Comparison of ENCODE assay signal across 1 cellular context in genomic region chr19:4374451-4375163, GRCh38.
A peak's percentile ranks its signal among the peaks of the same experiment; 100 is the strongest.
TF ChIP-seq lines count a peak whose summit lies in the region.

No MANE protein-coding gene starts in this region.

TF ChIP-seq in HepG2, 621 proteins besides CTCF, POLR2A, EP300 and RAD21 (continued from another document and continues in another):
- 0 out of 2 replicates have a peak, but pooled peaks have one; percentile 18 for TF ChIP-seq TP53 (CRISPR knock-in tag; conservative IDR thresholded peaks at IDR 0.05)
- TF ChIP-seq ONECUT2 (CRISPR knock-in tag; IDR thresholded peaks at IDR 0.05), result no peak
- no peak for TF ChIP-seq KMT2A (CRISPR knock-in tag; IDR thresholded peaks at IDR 0.05)
- peak; percentile 40; the same call in 1 of the 2 replicates for TF ChIP-seq FOXP4 (CRISPR knock-in tag; IDR thresholded peaks at IDR 0.05)
- peak; percentile 87 for TF ChIP-seq ZBTB46 (CRISPR knock-in tag; IDR thresholded peaks at IDR 0.05; ENCODE audit: borderline replicate concordance)
- TF ChIP-seq FOXO1 (CRISPR knock-in tag; IDR thresholded peaks at IDR 0.05), result peak; percentile 44; the same call in 1 of the 2 replicates
- no peak; the same call in 1 of the 2 replicates for TF ChIP-seq ZNF639 (CRISPR knock-in tag; conservative IDR thresholded peaks at IDR 0.05)
- TF ChIP-seq ZNF883 (CRISPR knock-in tag; IDR thresholded peaks at IDR 0.05; ENCODE audit: not compliant biosample characterization), result peak; percentile 93
- TF ChIP-seq ESRRA (CRISPR knock-in tag; IDR thresholded peaks at IDR 0.05; ENCODE audit: low read depth), result peak; percentile 54
- TF ChIP-seq RAD51 (IDR thresholded peaks at IDR 0.05; ENCODE audit: borderline replicate concordance), result no peak
- TF ChIP-seq CAMTA2 (CRISPR knock-in tag; IDR thresholded peaks at IDR 0.05; ENCODE audit: borderline replicate concordance), result no peak
- peak; percentile 68 for TF ChIP-seq XRCC5 (optimal IDR thresholded peaks at IDR 0.05; ENCODE audit: low read length)
- TF ChIP-seq CEBPB (IDR thresholded peaks at IDR 0.05; ENCODE audit: borderline replicate concordance, low read depth, low read length), result peak; percentile 29; the same call in 1 of the 2 replicates
- TF ChIP-seq MYPOP (CRISPR knock-in tag; IDR thresholded peaks at IDR 0.05), result 0 out of 2 replicates have a peak, but pooled peaks have one; percentile 32
- peak; percentile 58; the same call in 1 of the 2 replicates for TF ChIP-seq ZNF280B (CRISPR knock-in tag; IDR thresholded peaks at IDR 0.05; ENCODE audit: borderline replicate concordance)
- TF ChIP-seq UBTF (CRISPR knock-in tag; IDR thresholded peaks at IDR 0.05), result peak; percentile 92
- TF ChIP-seq SIN3A (IDR thresholded peaks at IDR 0.05; ENCODE audit: borderline replicate concordance, low read depth, low read length), result peak; percentile 77; the same call in 1 of the 2 replicates
- peak; percentile 90 for TF ChIP-seq GATAD2A (CRISPR knock-in tag; IDR thresholded peaks at IDR 0.05)
- TF ChIP-seq GABPB1 (CRISPR knock-in tag; IDR thresholded peaks at IDR 0.05), result peak; percentile 85
- 0 out of 2 replicates have a peak, but pooled peaks have one; percentile 24 for TF ChIP-seq RFX3 (CRISPR knock-in tag; IDR thresholded peaks at IDR 0.05)
- no peak for TF ChIP-seq FOXO4 (CRISPR knock-in tag; conservative IDR thresholded peaks at IDR 0.05)
- no peak for TF ChIP-seq ZNF569 (CRISPR knock-in tag; IDR thresholded peaks at IDR 0.05; ENCODE audit: borderline replicate concordance)
- TF ChIP-seq CBFB (CRISPR knock-in tag; IDR thresholded peaks at IDR 0.05), result 0 out of 2 replicates have a peak, but pooled peaks have one; percentile 56
- TF ChIP-seq DNMT3B (CRISPR knock-in tag; conservative IDR thresholded peaks at IDR 0.05), result peak; percentile 71; the same call in 1 of the 2 replicates
- no peak for TF ChIP-seq ZNF142 (CRISPR knock-in tag; IDR thresholded peaks at IDR 0.05)
- TF ChIP-seq TCF12 (IDR thresholded peaks at IDR 0.05), result no peak
- TF ChIP-seq TCF12 (CRISPR knock-in tag; IDR thresholded peaks at IDR 0.05), result peak; percentile 86; the same call in 1 of the 2 replicates
- TF ChIP-seq SP140L (CRISPR knock-in tag; IDR thresholded peaks at IDR 0.05; ENCODE audit: borderline replicate concordance), result no peak
- no peak for TF ChIP-seq SRSF4 (IDR thresholded peaks at IDR 0.05; ENCODE audit: low read depth, low read length, poor library complexity, severe bottlenecking)
- no peak for TF ChIP-seq LCORL (IDR thresholded peaks at IDR 0.05)
- peak; percentile 81 for TF ChIP-seq LCORL (CRISPR knock-in tag; IDR thresholded peaks at IDR 0.05)
- no peak for TF ChIP-seq HOXD1 (CRISPR knock-in tag; IDR thresholded peaks at IDR 0.05)
- no peak for TF ChIP-seq NFRKB (IDR thresholded peaks at IDR 0.05)
- no peak for TF ChIP-seq ZBTB39 (CRISPR knock-in tag; IDR thresholded peaks at IDR 0.05)
- TF ChIP-seq ZMYM2 (CRISPR knock-in tag; IDR thresholded peaks at IDR 0.05), result peak; percentile 51; the same call in 1 of the 2 replicates
- TF ChIP-seq MTERF4 (CRISPR knock-in tag; IDR thresholded peaks at IDR 0.05), result no peak
- TF ChIP-seq CBX1 (IDR thresholded peaks at IDR 0.05; ENCODE audit: low read depth), result peak; percentile 25
- TF ChIP-seq PHF8 (CRISPR knock-in tag; IDR thresholded peaks at IDR 0.05), result peak; percentile 66
- 0 out of 2 replicates have a peak, but pooled peaks have one; percentile 37 for TF ChIP-seq ZNF546 (CRISPR knock-in tag; conservative IDR thresholded peaks at IDR 0.05)
